ENCODE assay signal across 37 cellular contexts in the genomic region with DNA sequence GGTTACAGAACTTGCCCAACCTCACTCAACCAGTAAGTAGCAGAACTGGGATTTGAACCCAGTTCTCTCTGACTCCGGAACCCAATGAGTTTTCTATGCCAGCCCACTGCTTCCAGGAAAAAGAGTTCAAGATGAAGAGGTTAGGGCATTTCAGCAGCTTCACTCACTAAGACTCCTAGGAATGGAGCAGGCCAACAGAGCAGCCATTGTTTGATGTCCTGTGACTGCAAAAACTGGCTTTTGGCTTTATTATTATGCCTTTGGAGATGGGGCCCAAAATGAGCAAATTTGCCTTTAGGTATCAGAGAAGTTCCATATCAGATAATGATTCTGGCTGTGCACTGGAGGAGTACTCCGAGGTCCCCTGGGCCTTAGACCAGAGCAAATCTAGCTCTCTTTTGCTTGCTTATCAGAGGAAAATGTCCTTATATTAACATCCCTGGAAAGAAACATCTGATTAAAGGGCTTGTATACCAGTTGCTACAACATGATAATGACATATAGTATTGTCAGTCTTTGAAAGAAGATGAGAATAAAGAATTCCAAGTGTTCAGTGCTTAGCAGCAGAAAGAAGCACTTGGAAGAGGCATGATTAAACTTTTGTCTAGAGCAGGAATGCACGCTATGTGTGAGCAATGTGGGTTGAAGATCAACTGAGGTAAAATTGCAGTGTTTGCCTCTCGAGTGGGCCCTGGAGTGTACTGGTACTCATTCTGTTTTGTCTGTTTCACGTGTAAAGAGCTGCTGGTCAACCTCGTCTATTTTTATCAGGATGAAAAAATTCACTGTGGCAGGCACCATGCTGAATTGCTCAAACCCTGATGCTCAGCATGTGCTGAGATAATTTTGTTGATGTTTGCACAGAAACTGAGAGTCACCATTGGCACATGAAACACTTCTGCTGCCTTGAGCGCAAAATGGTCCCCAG. TPM values are rescaled to one million over a fixed set of nuclear protein-coding genes. Genes with fewer than 3 reads are reported as not detected.
DNase-seq lines count a peak whose midpoint lies in the region; ATAC-seq, FAIRE-seq and TF ChIP-seq lines count a peak whose summit lies in the region.
"Had no signal": no experiment of that assay in that cellular context is flagged by ENCODE, and none has a peak within 500 bp of the region (broad histone marks: within the 10 kb centered on the region; RNA-seq: fewer than 3 reads in every experiment).

No MANE protein-coding gene starts in this region.

- no peak for FAIRE-seq in urothelium cell line (lab: Jason Lieb, UNC)
- FAIRE-seq: astrocyte, GM12878, HTR-8/SVneo, TTC549 had no signal

- DNase-seq in Right ventricle myocardium superior (no peak), right atrium auricular region (ENCODE audit: low spot score) (no peak), NCI-H69 (lab: John Stamatoyannopoulos, UW) (peak; percentile 59), globus pallidus (ENCODE audit: low spot score) (peak; percentile 33), urothelium cell line (ENCODE audit: low spot score) (no peak)
- DNase-seq: activated CD4-positive, CD25-positive, alpha-beta regulatory T cell; activated CD8-positive, alpha-beta memory T cell treated with anti-CD3 and anti-CD28 coated beads, Interleukin-2, amount 10 ng/mL, durations not matched to agents 7 days and 5 days; activated gamma-delta T cell; activated naive CD8-positive, alpha-beta T cell treated with anti-CD3 and anti-CD28 coated beads, Interleukin-2, amount 10 ng/mL, durations not matched to agents 7 days and 5 days; activated T-cell treated with anti-CD3 and anti-CD28 coated beads, Interleukin-2, amount 50 U/mL, for 4 hours; CD8-positive, alpha-beta T cell; effector memory CD4-positive, alpha-beta T cell; KG1; NCI-H1105 treated with DMSO at 0.1 percent for 48 hours; NCI-H446 treated with DMSO at 0.1 percent for 48 hours; NCI-H82; OCI-M1; posterior cingulate gyrus; right cardiac atrium; SK-N-SH; spleen; stimulated activated CD8-positive, alpha-beta memory T cell treated with anti-CD3 and anti-CD28 coated beads, Interleukin-4, amount 100 ng/mL, for 48 hours had no signal

- no peak overlapping the region for H3K4me3 ChIP-seq in right atrium auricular region
- H3K4me3 ChIP-seq: cardiac muscle cell, coronary artery, GM12878, spleen had no signal

- ATAC-seq in Right ventricle myocardium superior (ENCODE audit: poor library complexity) = peak; percentile 48
- ATAC-seq in GM21447 (IDR thresholded peaks at IDR 0.05; ENCODE audit: unreplicated experiment) = no peak
- no peak for ATAC-seq in GM18861 (IDR thresholded peaks at IDR 0.05; ENCODE audit: unreplicated experiment)
- ATAC-seq: activated CD8-positive, alpha-beta memory T cell treated with anti-CD3 and anti-CD28 coated beads, Interleukin-2, amount 10 ng/mL, durations not matched to agents 7 days and 5 days; activated T-cell treated with anti-CD3 and anti-CD28 coated beads, Interleukin-2, amount 50 U/mL, for 4 hours; CD8-positive, alpha-beta T cell; GM12878; HCT116; left lobe of liver had no signal

- no peaks in the 10 kb centered on the region for H3K27me3 ChIP-seq in right atrium auricular region
- H3K27me3 ChIP-seq: cardiac muscle cell, spleen had no signal

- TF ChIP-seq CTCF in right atrium auricular region (IDR thresholded peaks at IDR 0.05) = no peak

- H3K36me3 ChIP-seq in right atrium auricular region = no peaks in the 10 kb centered on the region
- H3K36me3 ChIP-seq: cardiac muscle cell, spleen had no signal

- intact Hi-C loops in Right ventricle myocardium superior (cut with DNase I) = no loop called here

- H3K27ac ChIP-seq in right atrium auricular region (peak overlapping the region in 1 of 2 donors; percentile 42), temporal lobe (ENCODE audit: low read depth, low read length) (peak overlapping the region; percentile 14)
- H3K27ac ChIP-seq: cardiac muscle cell, coronary artery, spleen had no signal

- H3K4me1 ChIP-seq in right atrium auricular region = no peaks in the 10 kb centered on the region
- H3K4me1 ChIP-seq: spleen had no signal

- H3K9me3 ChIP-seq in right atrium auricular region = no peaks in the 10 kb centered on the region
- H3K9me3 ChIP-seq: SK-N-SH, spleen had no signal

RNA-seq across cellular contexts. Expression of a gene that starts 21.8 kb away (rescaled TPM):
- total RNA-seq in Right ventricle myocardium superior (249 TPM), right atrium auricular region (100 to 1,000 TPM; 135 to 210 TPM), temporal lobe (156 TPM)

RNA-seq across cellular contexts. Expression of a gene that starts 58.1 kb away (rescaled TPM):
- total RNA-seq in Right ventricle myocardium superior (0.65 TPM), right atrium auricular region (1 to 10 TPM in 1 of 2 donors, under 1 TPM in 1; 0.41 to 1.4 TPM), temporal lobe (0.49 TPM)
- total RNA-seq: A673, epithelial cell of proximal tubule, MCF 10A, myocyte had no signal

Comparison
In these comparisons a context has a peak if more than half of its experiments do, and no peak if none do; other contexts are left out.
1. DNase-seq: peak in NCI-H69 (single experiment) and globus pallidus (single experiment); none in Right ventricle myocardium superior (single experiment), right atrium auricular region (single experiment) and urothelium cell line (single experiment).